In the genomic region with DNA sequence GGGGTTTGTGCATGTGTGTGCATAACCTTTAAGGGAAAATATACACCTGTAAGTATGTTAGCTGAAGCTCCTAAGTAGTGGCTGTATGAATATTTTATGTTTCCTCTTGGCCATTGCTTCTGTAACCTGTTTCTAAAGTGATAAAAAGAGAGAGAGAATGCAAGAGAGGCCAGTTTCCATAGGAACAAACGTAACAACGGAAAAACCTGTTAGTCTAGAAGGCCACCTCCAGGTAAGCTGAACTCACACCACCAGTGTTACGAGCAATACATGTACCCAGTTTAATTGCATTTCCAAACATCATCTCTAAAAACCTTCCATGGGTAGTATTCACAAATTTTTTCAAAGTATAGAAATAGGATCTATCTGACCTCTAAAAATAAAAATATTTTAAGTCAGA, we compare ENCODE assay signal across 21 cellular contexts.
DNase-seq lines count a peak whose midpoint lies in the region; TF ChIP-seq lines count a peak whose summit lies in the region.
"Had no signal": no experiment of that assay in that cellular context is flagged by ENCODE, and none has a peak within 500 bp of the region (broad histone marks: within the 10 kb centered on the region; RNA-seq: fewer than 3 reads in every experiment).

No MANE protein-coding gene starts in this region.

- H3K4me3 ChIP-seq in hepatocyte (no peak overlapping the region), prostate gland (no peak overlapping the region)
- H3K4me3 ChIP-seq: BLaER1, heart right ventricle, K562, psoas muscle, skin epidermis, stomach, upper lobe of right lung had no signal

- H3K4me1 ChIP-seq in hepatocyte (ENCODE audit: insufficient read depth) (no peaks in the 10 kb centered on the region), prostate gland (replicated peaks) (no peaks in the 10 kb centered on the region)
- H3K4me1 ChIP-seq: BLaER1, psoas muscle, stomach, upper lobe of right lung had no signal

- H4K20me1 ChIP-seq in hepatocyte (ENCODE audit: insufficient read depth, poor library complexity, severe bottlenecking), result no peaks in the 10 kb centered on the region
- H4K20me1 ChIP-seq: BLaER1 had no signal

- TF ChIP-seq POLR2A in prostate gland (IDR thresholded peaks at IDR 0.05), result no peak

- no peak overlapping the region for H3K4me2 ChIP-seq in hepatocyte
- H3K4me2 ChIP-seq: BLaER1 had no signal

- H3K36me3 ChIP-seq in hepatocyte (replicated peaks; ENCODE audit: insufficient read depth, low read depth) (no peaks in the 10 kb centered on the region), prostate gland (no peaks in the 10 kb centered on the region)
- H3K36me3 ChIP-seq: BLaER1, heart right ventricle, stomach, upper lobe of right lung had no signal

- no peaks in the 10 kb centered on the region for H3K9me2 ChIP-seq in hepatocyte (replicated peaks; ENCODE audit: insufficient read depth)

- WGBS in hepatocyte (ENCODE audit: low lambda C conversion rate, missing lambda C conversion rate), result 57% methylated on average over 3 of the region's 3 CpGs
- WGBS in prostate gland, result 27% methylated on average over 3 of the region's 3 CpGs

- H3K27ac ChIP-seq in hepatocyte, result no peak overlapping the region
- H3K27ac ChIP-seq in prostate gland, result no peak overlapping the region
- H3K27ac ChIP-seq: BLaER1, heart right ventricle, psoas muscle, skin epidermis, stomach, upper lobe of right lung had no signal

- H3K9me3 ChIP-seq in hepatocyte (ENCODE audit: low read depth) (no peaks in the 10 kb centered on the region), prostate gland (no peaks in the 10 kb centered on the region)
- H3K9me3 ChIP-seq: BLaER1, heart right ventricle, psoas muscle, stomach, upper lobe of right lung had no signal

- no peak overlapping the region for H2AFZ ChIP-seq in hepatocyte

- intact Hi-C loops in prostate gland (cut with DNase I), result no loop called here

- no peaks in the 10 kb centered on the region for H3K79me2 ChIP-seq in hepatocyte

- DNase-seq in NCI-H526 (lab: John Stamatoyannopoulos, UW) (peak; percentile 33 to 56), NCI-H526 treated with DMSO at 0.1 percent for 48 hours (lab: John Stamatoyannopoulos, UW) (no peak), NCI-H1417 treated with DMSO at 0.1 percent for 48 hours (lab: John Stamatoyannopoulos, UW) (peak; percentile 51), hepatocyte (ENCODE audit: low spot score) (peak; percentile 16), prostate gland (ENCODE audit: low spot score) (peak; percentile 23), NCI-H146 (lab: John Stamatoyannopoulos, UW) (no peak), EL (no peak), OCI-M2 (lab: John Stamatoyannopoulos, UW; ENCODE audit: unreplicated experiment) (no peak)
- DNase-seq: activated CD4-positive, alpha-beta T cell treated with anti-CD3 and anti-CD28 coated beads for 48 hours; activated effector memory CD4-positive, alpha-beta T cell treated with anti-CD3 and anti-CD28 coated beads, Interleukin-2, amount 50 U/mL, for 16 hours; cortex of kidney; heart right ventricle; midbrain; nephron progenitor cell; psoas muscle; stimulated activated CD4-positive, alpha-beta T cell treated with anti-CD3 and anti-CD28 coated beads, Interleukin-2, amount 100 ng/mL, for 48 hours; stomach; upper lobe of right lung had no signal

- TF ChIP-seq CTCF in hepatocyte (IDR thresholded peaks at IDR 0.05; ENCODE audit: poor library complexity), result no peak
- TF ChIP-seq CTCF in prostate gland (IDR thresholded peaks at IDR 0.05), result peak in 1 of 4 experiments; percentile 26

- H3K27me3 ChIP-seq in hepatocyte (no peaks in the 10 kb centered on the region), prostate gland (replicated peaks; ENCODE audit: insufficient read depth) (no peaks in the 10 kb centered on the region)
- H3K27me3 ChIP-seq: BLaER1, heart right ventricle, stomach, upper lobe of right lung had no signal

Comparison
In these comparisons a context has a peak if more than half of its experiments do, and no peak if none do; other contexts are left out.
1. DNase-seq: peak in NCI-H526 (2 of 2), NCI-H1417 treated with DMSO at 0.1 percent for 48 hours (single experiment), hepatocyte (single experiment) and prostate gland (single experiment); none in NCI-H526 treated with DMSO at 0.1 percent for 48 hours (single experiment), NCI-H146 (single experiment), EL (single experiment) and OCI-M2 (single experiment).